ENCODE assay signal across 8 cellular contexts in the genomic region with DNA sequence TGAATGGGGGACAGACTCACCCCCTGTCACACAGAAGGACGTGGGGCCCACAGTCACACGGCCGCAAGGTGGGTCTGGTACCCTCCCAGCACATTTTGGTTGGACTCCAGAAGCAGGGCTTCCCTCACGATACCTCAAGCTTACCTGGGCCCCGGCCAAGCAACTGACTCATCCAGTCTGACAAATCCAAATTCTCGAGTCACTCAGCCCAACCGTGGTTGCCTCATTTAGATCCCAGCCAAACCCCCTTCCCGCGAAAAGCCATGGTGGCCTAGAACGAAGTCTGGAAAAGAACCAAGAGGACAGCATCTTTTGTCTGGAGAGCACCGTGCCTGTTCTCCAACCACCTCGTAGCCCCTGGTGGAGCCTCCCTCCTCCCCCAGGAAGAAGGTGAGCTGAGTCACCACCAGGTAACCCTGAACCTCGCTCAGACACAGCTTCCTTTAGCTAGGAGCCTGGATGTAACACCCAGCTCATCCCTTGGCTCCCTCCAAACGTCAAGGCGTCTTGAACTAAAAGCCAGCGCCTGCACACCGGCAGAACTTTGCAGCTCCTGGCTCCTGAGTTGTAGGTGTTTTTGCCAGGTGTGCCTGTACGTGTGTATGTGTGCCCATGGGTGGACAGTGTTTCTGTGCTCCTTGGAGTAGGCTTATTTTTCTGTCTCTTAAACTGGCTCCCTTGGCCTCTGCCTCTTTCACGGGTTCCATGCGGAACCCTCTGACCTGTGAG.
DNase-seq lines count a peak whose midpoint lies in the region; ATAC-seq and TF ChIP-seq lines count a peak whose summit lies in the region.

No MANE protein-coding gene starts in this region.

- no peaks in the 10 kb centered on the region for H3K36me3 ChIP-seq in brain microvascular endothelial cell (replicated peaks)

- DNase-seq in AG08396 (ENCODE audit: low spot score) (peak; percentile 65), HS-5 (ENCODE audit: low read depth) (peak; percentile 25), brain microvascular endothelial cell (peak; percentile 72), myocyte (ENCODE audit: low read depth) (peak; percentile 75)
- DNase-seq in stimulated activated naive CD4-positive, alpha-beta T cell treated with Interleukin-2 at 50 U/mL for 16 hours (lab: John Stamatoyannopoulos, UW): no peak

- ATAC-seq in HG02852 (IDR thresholded peaks at IDR 0.05; ENCODE audit: unreplicated experiment): no peak
- no peak for ATAC-seq in GM21360 (IDR thresholded peaks at IDR 0.05; ENCODE audit: unreplicated experiment)
- ATAC-seq in HG02571 (IDR thresholded peaks at IDR 0.05; ENCODE audit: unreplicated experiment): no peak

- H3K27me3 ChIP-seq in brain microvascular endothelial cell (replicated peaks): no peaks in the 10 kb centered on the region

- H3K4me3 ChIP-seq in brain microvascular endothelial cell (ENCODE audit: low read depth, low read length): no peak overlapping the region

- no peak overlapping the region for H3K27ac ChIP-seq in brain microvascular endothelial cell

- no peak for TF ChIP-seq CTCF in brain microvascular endothelial cell (IDR thresholded peaks at IDR 0.05; ENCODE audit: low read depth, low read length, missing control alignments)

- in situ Hi-C loops in brain microvascular endothelial cell (cut with HindIII; ENCODE audit: low pct_ligation_motif_present, low sequenced_read_pairs): no loop called here
